14 cellular contexts compared by ENCODE assay signal in the genomic region with DNA sequence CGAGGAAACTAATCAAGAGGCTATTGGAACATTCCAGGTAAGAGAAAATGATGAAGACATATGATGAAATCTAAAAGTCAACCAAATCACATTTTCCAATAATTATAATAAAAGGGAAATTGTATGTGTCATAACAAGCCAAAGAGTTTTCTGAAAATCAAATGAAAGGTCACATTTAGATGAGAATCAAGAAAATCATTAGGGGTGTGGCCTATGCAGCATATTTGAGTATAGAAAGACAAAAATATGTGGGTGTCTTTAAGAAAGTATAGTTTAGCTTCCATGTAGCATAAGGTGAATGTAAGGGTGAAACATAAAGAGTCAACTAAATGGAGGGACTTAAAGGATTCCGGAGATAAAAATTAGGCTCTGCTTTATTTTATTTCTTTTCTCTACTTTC.
"Had no signal": no experiment of that assay in that cellular context is flagged by ENCODE, and none has a peak within 500 bp of the region (broad histone marks: within the 10 kb centered on the region; RNA-seq: fewer than 3 reads in every experiment).

No MANE protein-coding gene starts in this region.

- FAIRE-seq: endothelial cell of umbilical vein, TTC549 had no signal

- H3K4me3 Mint-ChIP-seq: activated CD4-positive, alpha-beta T cell treated with anti-CD3 and anti-CD28 coated beads, Interleukin-2, amount 10 ng/mL, durations not matched to agents 24 days and 14 days; naive thymus-derived CD4-positive, alpha-beta T cell; neural progenitor cell; T-helper 2 cell treated with Interferon-gamma antibody and Interleukin-4, amounts not matched to agents 5 μg/mL and 100 μg/mL, for 36 hours; type B pancreatic cell had no signal

- H3K9me3 Mint-ChIP-seq: T-helper 2 cell treated with Interferon-gamma antibody and Interleukin-4, amounts not matched to agents 5 μg/mL and 100 μg/mL, for 36 hours; type B pancreatic cell had no signal

- H3K4me1 Mint-ChIP-seq: neural progenitor cell had no signal

- H3K36me3 Mint-ChIP-seq: neural progenitor cell, type B pancreatic cell had no signal

- H3K27me3 Mint-ChIP-seq: activated CD4-positive, alpha-beta T cell treated with anti-CD3 and anti-CD28 coated beads, Interleukin-2, amount 10 ng/mL, durations not matched to agents 24 days and 14 days; naive thymus-derived CD4-positive, alpha-beta T cell; progenitor cell of endocrine pancreas; type B pancreatic cell had no signal

- DNase-seq: activated CD4-positive, alpha-beta T cell treated with anti-CD3 and anti-CD28 coated beads, Interleukin-2, amount 10 ng/mL, durations not matched to agents 24 days and 14 days; activated gamma-delta T cell; adrenal gland; effector memory CD4-positive, alpha-beta T cell; esophagus squamous epithelium; mesendoderm; naive thymus-derived CD4-positive, alpha-beta T cell; testis had no signal

- H3K27ac Mint-ChIP-seq: neural progenitor cell; progenitor cell of endocrine pancreas; T-helper 2 cell treated with Interferon-gamma antibody and Interleukin-4, amounts not matched to agents 5 μg/mL and 100 μg/mL, for 36 hours; type B pancreatic cell had no signal

- ATAC-seq: naive thymus-derived CD4-positive, alpha-beta T cell had no signal
